Comparison of ENCODE assay signal across 1 cellular context in the genomic region with DNA sequence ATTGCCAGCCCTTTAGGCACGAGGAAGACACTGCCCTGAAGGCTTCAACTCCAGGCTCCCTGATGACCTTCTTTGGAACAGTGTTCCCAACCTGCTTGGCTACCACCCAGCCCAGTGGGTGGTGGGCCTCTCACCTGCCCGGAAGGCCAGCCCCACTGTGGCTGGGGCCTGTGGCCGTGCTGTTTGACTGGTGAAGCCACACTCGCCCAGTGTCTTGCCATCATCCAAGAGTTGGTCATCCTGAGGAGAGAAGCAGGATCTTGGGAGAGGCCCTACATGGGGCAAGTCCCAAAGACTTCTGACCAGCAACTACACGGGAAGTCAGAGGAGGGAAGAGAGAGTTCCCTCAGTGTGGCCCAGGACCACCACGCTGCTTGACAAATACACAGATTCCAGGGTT.
TF ChIP-seq lines count a peak whose summit lies in the region.

No MANE protein-coding gene starts in this region.

TF ChIP-seq in IMR-90, 13 proteins besides CTCF, POLR2A, EP300 and RAD21:
- no peak for TF ChIP-seq MAZ (IDR thresholded peaks at IDR 0.05; ENCODE audit: borderline replicate concordance, low read depth, low read length)
